8 cellular contexts compared by ENCODE assay signal in genomic region chrX:45850197-45850774, GRCh38.
DNase-seq lines count a peak whose midpoint lies in the region; ATAC-seq, FAIRE-seq and TF ChIP-seq lines count a peak whose summit lies in the region.

No MANE protein-coding gene starts in this region.

- H3K27ac ChIP-seq in fibroblast of lung (ENCODE audit: insufficient read depth, low read length) (peak overlapping the region; percentile 37), pancreas (no peak overlapping the region)

- H3K36me3 ChIP-seq in fibroblast of lung (ENCODE audit: control insufficient read depth, insufficient read depth, low read length) = no peaks in the 10 kb centered on the region
- no peaks in the 10 kb centered on the region for H3K36me3 ChIP-seq in pancreas

- peak overlapping the region; percentile 91 for H3K27ac Mint-ChIP-seq in activated CD8-positive, alpha-beta T cell treated with anti-CD3 and anti-CD28 coated beads for 36 hours

- ATAC-seq in activated CD8-positive, alpha-beta T cell treated with anti-CD3 and anti-CD28 coated beads for 36 hours = peak; percentile 22
- ATAC-seq in pancreas (peak in 3 of 4 donors; percentile 39 to 51 (median 45)), HG02678 (IDR thresholded peaks at IDR 0.05; ENCODE audit: unreplicated experiment) (no peak)

- H3K36me3 Mint-ChIP-seq in activated CD8-positive, alpha-beta T cell treated with anti-CD3 and anti-CD28 coated beads for 36 hours (ENCODE audit: low read depth) = peaks cover 25% of the 10 kb centered on the region

- no peaks in the 10 kb centered on the region for H3K27me3 ChIP-seq in fibroblast of lung (ENCODE audit: control insufficient read depth, insufficient read depth, low read length)
- peaks cover 0 to 24% (median 10%) of the 10 kb centered on the region in 4 donors for H3K27me3 ChIP-seq in pancreas

- no peaks in the 10 kb centered on the region for H3K9me3 ChIP-seq in fibroblast of lung (ENCODE audit: control insufficient read depth, insufficient read depth, low read depth, low read length)
- H3K9me3 ChIP-seq in pancreas = no peaks in the 10 kb centered on the region

- peak overlapping the region; percentile 92 for H3K4me3 Mint-ChIP-seq in activated CD8-positive, alpha-beta T cell treated with anti-CD3 and anti-CD28 coated beads for 36 hours

- peak; percentile 6 for DNase-seq in activated gamma-delta T cell treated with Interleukin-2 at 50 U/mL for 16 hours
- no peak for DNase-seq in activated gamma-delta T cell (lab: John Stamatoyannopoulos, UW)
- peak; percentile 37 for DNase-seq in activated CD8-positive, alpha-beta T cell treated with anti-CD3 and anti-CD28 coated beads for 36 hours
- peak; percentile 13 to 35 for DNase-seq in fibroblast of lung (ENCODE audit: low read depth in 2 of 2)
- DNase-seq in pancreas = no peak
- no peak for DNase-seq in foreskin melanocyte
- no peak for DNase-seq in NCI-H187 (lab: John Stamatoyannopoulos, UW)

- no peak for TF ChIP-seq CTCF in activated CD8-positive, alpha-beta T cell treated with anti-CD3 and anti-CD28 coated beads for 36 hours (IDR thresholded peaks at IDR 0.05)
- TF ChIP-seq CTCF in fibroblast of lung (conservative IDR thresholded peaks at IDR 0.05 in 1 of 2, IDR thresholded peaks at IDR 0.05 in 1 of 2; ENCODE audit: low read depth in 1 of 2, low read length in 2 of 2) (no peak), pancreas (IDR thresholded peaks at IDR 0.05) (no peak)

- peak overlapping the region; percentile 46 for H2AFZ ChIP-seq in fibroblast of lung (ENCODE audit: low read length)

- no peaks in the 10 kb centered on the region for H4K20me1 ChIP-seq in fibroblast of lung (ENCODE audit: control insufficient read depth, extremely low read depth, insufficient read depth, low read length)

- WGBS in pancreas, 2 donors = 3 to 29% methylated on average over 28 of the region's 28 CpGs

- no peaks in the 10 kb centered on the region for H3K27me3 Mint-ChIP-seq in activated CD8-positive, alpha-beta T cell treated with anti-CD3 and anti-CD28 coated beads for 36 hours

- H3K9me3 Mint-ChIP-seq in activated CD8-positive, alpha-beta T cell treated with anti-CD3 and anti-CD28 coated beads for 36 hours = no peaks in the 10 kb centered on the region

- intact Hi-C loops in activated CD8-positive, alpha-beta T cell treated with anti-CD3 and anti-CD28 coated beads for 36 hours (cut with micrococcal nuclease) = loop anchor here (5.0 kb wide), 1 partner anchor 93 kb away; no protein-coding TSS in a partner anchor
- intact Hi-C loops in pancreas (cut with DNase I) = no loop called here

- POLR2A ChIA-PET in activated CD8-positive, alpha-beta T cell treated with anti-CD3 and anti-CD28 coated beads for 36 hours (lab: Charles Lee) = interaction anchor here (0.5 to 4.6 kb wide), 10 partner anchors 8 to 721 kb away, joined by 3 to 54 read pairs (median 6); no protein-coding TSS in a partner anchor

- CTCF ChIA-PET in activated CD8-positive, alpha-beta T cell treated with anti-CD3 and anti-CD28 coated beads for 36 hours (lab: Charles Lee) = interaction anchor here (0.8 to 0.9 kb wide), 2 partner anchors 48 to 141 kb away, joined by 3 read pairs; no protein-coding TSS in a partner anchor

- FAIRE-seq in pancreas (lab: Jason Lieb, UNC) = no peak

- H3K4me1 Mint-ChIP-seq in activated CD8-positive, alpha-beta T cell treated with anti-CD3 and anti-CD28 coated beads for 36 hours (ENCODE audit: low read depth) = peaks cover 42% of the 10 kb centered on the region

- H3K4me3 ChIP-seq in fibroblast of lung (replicated peaks in 1 of 4; ENCODE audit: control extremely low read depth in 1 of 4, insufficient read depth in 1 of 4, low read depth in 3 of 4, low read length in 4 of 4) (peak overlapping the region; percentile 77 to 91 (median 80)), pancreas (peak overlapping the region in 3 of 4 donors; percentile 21 to 56 (median 40))

- peak overlapping the region; percentile 32 for H3K9ac ChIP-seq in fibroblast of lung (ENCODE audit: insufficient read depth, low read length)

- H3K4me1 ChIP-seq in fibroblast of lung (ENCODE audit: control insufficient read depth, extremely low read depth, insufficient read depth, low read length) (no peaks in the 10 kb centered on the region), pancreas (no peaks in the 10 kb centered on the region)

- no peak overlapping the region for H3K4me2 ChIP-seq in fibroblast of lung (ENCODE audit: extremely low read depth, insufficient read depth, low read length)

- peaks cover 38% of the 10 kb centered on the region for H3K79me2 ChIP-seq in fibroblast of lung (ENCODE audit: control insufficient read depth, insufficient read depth, low read length)

Comparison
In these comparisons a context has a peak if more than half of its experiments do, and no peak if none do; other contexts are left out.
1. DNase-seq: peak in activated gamma-delta T cell treated with Interleukin-2 at 50 U/mL for 16 hours (single experiment), activated CD8-positive, alpha-beta T cell treated with anti-CD3 and anti-CD28 coated beads for 36 hours (single experiment) and fibroblast of lung (2 of 2); none in activated gamma-delta T cell (single experiment), pancreas (0 of 6), foreskin melanocyte (single experiment) and NCI-H187 (0 of 2).